ENCODE assay signal across 11 cellular contexts in genomic region chr20:49562341-49563014, GRCh38. TPM values are rescaled to one million over a fixed set of nuclear protein-coding genes. Genes with fewer than 3 reads are reported as not detected.
DNase-seq lines count a peak whose midpoint lies in the region; ATAC-seq and TF ChIP-seq lines count a peak whose summit lies in the region.
"Had no signal": no experiment of that assay in that cellular context is flagged by ENCODE, and none has a peak within 500 bp of the region (broad histone marks: within the 10 kb centered on the region; RNA-seq: fewer than 3 reads in every experiment).

No MANE protein-coding gene starts in this region.

- no peak for ATAC-seq in stimulated activated effector memory CD8-positive, alpha-beta T cell treated with anti-CD3 and anti-CD28 coated beads, Interleukin-12 subunit alpha, Interleukin-12 subunit beta, amount 100 ng/mL, for 72 hours
- ATAC-seq in GM21381 (IDR thresholded peaks at IDR 0.05; ENCODE audit: unreplicated experiment) (no peak), HG03354 (IDR thresholded peaks at IDR 0.05; ENCODE audit: poor library complexity, severe bottlenecking, unreplicated experiment) (no peak), HG03439 (IDR thresholded peaks at IDR 0.05; ENCODE audit: unreplicated experiment) (no peak)
- ATAC-seq: GM12878 had no signal

- H3K27ac Mint-ChIP-seq in HFFc6 (peak overlapping the region; percentile 14; the same call in 1 of the 2 replicates), MCF 10A (ENCODE audit: low read depth, unreplicated experiment) (no peak overlapping the region)
- H3K27ac Mint-ChIP-seq in stimulated activated effector memory CD8-positive, alpha-beta T cell treated with anti-CD3 and anti-CD28 coated beads, Interleukin-12 subunit alpha, Interleukin-12 subunit beta, amount 100 ng/mL, for 72 hours, result peak overlapping the region; percentile 26
- H3K27ac Mint-ChIP-seq: activated CD4-positive, alpha-beta T cell treated with anti-CD3 and anti-CD28 coated beads, Interleukin-2, amount 10 ng/mL, durations not matched to agents 24 days and 14 days; IgD-negative memory B cell had no signal

- H3K4me1 Mint-ChIP-seq in HFFc6 (ENCODE audit: low read depth) (peaks cover 33% of the 10 kb centered on the region), MCF 10A (ENCODE audit: insufficient read depth, unreplicated experiment) (peaks cover 14% of the 10 kb centered on the region)
- H3K4me1 Mint-ChIP-seq in stimulated activated effector memory CD8-positive, alpha-beta T cell treated with anti-CD3 and anti-CD28 coated beads, Interleukin-12 subunit alpha, Interleukin-12 subunit beta, amount 100 ng/mL, for 72 hours, result peaks cover 23% of the 10 kb centered on the region
- H3K4me1 Mint-ChIP-seq: IgD-negative memory B cell had no signal

- H3K9me3 Mint-ChIP-seq in HFFc6, result no peaks in the 10 kb centered on the region
- H3K9me3 Mint-ChIP-seq in MCF 10A (ENCODE audit: unreplicated experiment), result no peaks in the 10 kb centered on the region
- H3K9me3 Mint-ChIP-seq in stimulated activated effector memory CD8-positive, alpha-beta T cell treated with anti-CD3 and anti-CD28 coated beads, Interleukin-12 subunit alpha, Interleukin-12 subunit beta, amount 100 ng/mL, for 72 hours, result no peaks in the 10 kb centered on the region

- POLR2A ChIA-PET in MCF 10A (lab: Yijun Ruan, JAX), result interaction anchor here (0.6 to 1.2 kb wide), 2 partner anchors 13 to 210 kb away, joined by 3 read pairs; no protein-coding TSS in a partner anchor

- intact Hi-C loops in MCF 10A (cut with micrococcal nuclease), result no loop called here

- DNase-seq in HFFc6 (peak; percentile 60), MCF 10A (ENCODE audit: unreplicated experiment) (peak; percentile 92), UCSD-AML1 (lab: John Stamatoyannopoulos, UW; ENCODE audit: unreplicated experiment) (no peak)
- DNase-seq in stimulated activated effector memory CD8-positive, alpha-beta T cell treated with anti-CD3 and anti-CD28 coated beads, Interleukin-12 subunit alpha, Interleukin-12 subunit beta, amount 100 ng/mL, for 72 hours (ENCODE audit: low spot score in 2 of 2), result no peak
- DNase-seq: activated CD4-positive, alpha-beta T cell treated with anti-CD3 and anti-CD28 coated beads, Interleukin-2, amount 10 ng/mL, durations not matched to agents 24 days and 14 days had no signal

- no peaks in the 10 kb centered on the region for H3K36me3 Mint-ChIP-seq in HFFc6 (ENCODE audit: low read depth)
- H3K36me3 Mint-ChIP-seq in MCF 10A (ENCODE audit: insufficient read depth, unreplicated experiment), result no peaks in the 10 kb centered on the region
- peaks cover 5% of the 10 kb centered on the region for H3K36me3 Mint-ChIP-seq in stimulated activated effector memory CD8-positive, alpha-beta T cell treated with anti-CD3 and anti-CD28 coated beads, Interleukin-12 subunit alpha, Interleukin-12 subunit beta, amount 100 ng/mL, for 72 hours
- H3K36me3 Mint-ChIP-seq: IgD-negative memory B cell had no signal

- H3K27me3 Mint-ChIP-seq in HFFc6 (ENCODE audit: insufficient read depth) (peaks cover 24% of the 10 kb centered on the region), MCF 10A (ENCODE audit: insufficient read depth, unreplicated experiment) (peaks cover 28% of the 10 kb centered on the region)

- H3K27ac ChIP-seq in layer of hippocampus (ENCODE audit: low read depth, low read length), result peak overlapping the region; percentile 8

- CTCF ChIA-PET in MCF 10A (lab: Yijun Ruan, JAX), result interaction anchor here (1.5 to 1.7 kb wide), 3 partner anchors 21 to 48 kb away, joined by 4 to 5 read pairs (median 4); no protein-coding TSS in a partner anchor

- H3K27me3 ChIP-seq in layer of hippocampus (ENCODE audit: control insufficient read depth, insufficient read depth, low read length), result peaks cover 3% of the 10 kb centered on the region

- TF ChIP-seq CTCF in HFFc6 (IDR thresholded peaks at IDR 0.05), result no peak
- no peak for TF ChIP-seq CTCF in MCF 10A (IDR thresholded peaks at IDR 0.05; ENCODE audit: unreplicated experiment)

- BruUV-seq in MCF 10A (replicated peaks; lab: Mats Ljungman, UMichigan), result no TSS peak

- peak overlapping the region; percentile 53; the same call in 1 of the 2 replicates for H3K4me3 Mint-ChIP-seq in HFFc6
- no peak overlapping the region for H3K4me3 Mint-ChIP-seq in MCF 10A (ENCODE audit: unreplicated experiment)
- H3K4me3 Mint-ChIP-seq in stimulated activated effector memory CD8-positive, alpha-beta T cell treated with anti-CD3 and anti-CD28 coated beads, Interleukin-12 subunit alpha, Interleukin-12 subunit beta, amount 100 ng/mL, for 72 hours, result no peak overlapping the region
- H3K4me3 Mint-ChIP-seq: activated CD4-positive, alpha-beta T cell treated with anti-CD3 and anti-CD28 coated beads, Interleukin-2, amount 10 ng/mL, durations not matched to agents 24 days and 14 days; IgD-negative memory B cell had no signal

RNA-seq across cellular contexts. Expression of gene PTGIS, which starts 5.5 kb away (rescaled TPM):
- under 1 TPM in 1 of 6 experiments, not detected in 5; 0.05 TPM for total RNA-seq in HFFc6 (2021; fragmentation: NEBNext Ultra II Directional; extraction: Animal tissue kit (Norgen Biotek cat#: 25700))
- not detected in 2 replicates for total RNA-seq in MCF 10A (2022)

Comparison
In these comparisons a context has a peak if more than half of its experiments do, and no peak if none do; other contexts are left out.
1. DNase-seq: peak in HFFc6 (single experiment) and MCF 10A (single experiment); none in stimulated activated effector memory CD8-positive, alpha-beta T cell treated with anti-CD3 and anti-CD28 coated beads, Interleukin-12 subunit alpha, Interleukin-12 subunit beta, amount 100 ng/mL, for 72 hours (0 of 2) and UCSD-AML1 (single experiment).